ENCODE assay signal across 20 cellular contexts in genomic region chr5:127275641-127276193, GRCh38.
"Had no signal": no experiment of that assay in that cellular context is flagged by ENCODE, and none has a peak within 500 bp of the region (broad histone marks: within the 10 kb centered on the region; RNA-seq: fewer than 3 reads in every experiment).

No MANE protein-coding gene starts in this region.

- DNase-seq: effector memory CD8-positive, alpha-beta T cell; gastrocnemius medialis; heart right ventricle; hypothalamus; kidney glomerular epithelial cell; mucosa of descending colon; natural killer cell; posterior cingulate gyrus; sigmoid colon; small intestine; stimulated activated CD4-positive, alpha-beta T cell treated with anti-CD3 and anti-CD28 coated beads, Interleukin-12 subunit alpha, Interleukin-12 subunit beta, amount 100 ng/mL, for 4 hours; stimulated activated naive CD4-positive, alpha-beta T cell; stomach; substantia nigra; transverse colon had no signal

- H3K4me3 ChIP-seq: esophagus muscularis mucosa, gastrocnemius medialis, heart right ventricle, mucosa of descending colon, sigmoid colon, stomach, thoracic aorta, transverse colon had no signal

- H3K4me1 ChIP-seq: esophagus muscularis mucosa, gastrocnemius medialis, heart right ventricle, sigmoid colon, stomach, transverse colon had no signal

- H3K27ac ChIP-seq: epithelial cell of prostate, esophagus muscularis mucosa, gastrocnemius medialis, heart right ventricle, sigmoid colon, stomach, thoracic aorta, transverse colon had no signal

- H3K36me3 ChIP-seq: esophagus muscularis mucosa, gastrocnemius medialis, heart right ventricle, sigmoid colon, stomach, thoracic aorta, transverse colon had no signal

- H3K27me3 ChIP-seq: gastrocnemius medialis, sigmoid colon, stomach, transverse colon had no signal

- H3K9me3 ChIP-seq: gastrocnemius medialis, mucosa of descending colon, sigmoid colon, thoracic aorta, transverse colon had no signal

- FAIRE-seq: islet of Langerhans, small intestine had no signal

- ATAC-seq: effector memory CD8-positive, alpha-beta T cell; gastrocnemius medialis; heart right ventricle; left lobe of liver; mucosa of descending colon; natural killer cell had no signal
